In the genomic region with DNA sequence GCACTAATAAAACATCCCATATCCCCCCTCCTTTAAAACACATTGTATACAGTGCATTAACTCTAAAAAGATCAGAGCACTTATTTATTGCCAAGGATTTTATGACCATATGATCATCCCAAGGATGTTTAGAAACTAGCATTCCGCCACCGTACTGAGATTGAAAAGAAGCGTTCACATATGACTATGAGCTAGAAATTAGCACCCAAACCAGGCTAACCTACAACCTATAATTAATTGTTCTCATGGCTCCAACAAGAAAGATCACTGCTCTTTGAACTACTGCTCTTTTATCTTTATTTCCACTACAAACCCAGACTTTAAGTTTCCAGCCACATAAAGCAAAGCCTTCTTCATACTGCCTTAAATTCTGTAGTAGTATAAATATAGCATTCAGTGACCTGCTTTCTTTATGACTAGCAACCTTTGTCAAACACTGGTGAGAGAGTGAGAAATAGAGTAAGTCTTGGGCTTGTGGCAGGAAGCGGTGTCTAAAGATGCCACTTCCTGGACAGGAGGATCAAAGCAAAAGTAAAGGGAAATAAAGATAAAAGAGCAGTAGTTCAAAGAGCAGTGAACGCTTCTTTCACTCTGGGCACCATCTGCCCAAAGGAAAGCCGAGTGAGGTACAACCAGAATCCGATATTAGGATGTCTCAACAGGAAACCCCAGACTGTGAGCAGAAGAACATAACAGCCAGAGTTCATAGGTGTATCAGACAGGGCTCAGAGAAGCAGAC, we compare ENCODE assay signal across 8 cellular contexts.
DNase-seq lines count a peak whose midpoint lies in the region; ATAC-seq and FAIRE-seq lines count a peak whose summit lies in the region.

No MANE protein-coding gene starts in this region.

- H3K4me3 Mint-ChIP-seq in memory B cell, result peak overlapping the region; percentile 11

- ATAC-seq in HG03139 (IDR thresholded peaks at IDR 0.05; ENCODE audit: unreplicated experiment) (peak; percentile 92), memory B cell (ENCODE audit: low read depth) (peak; percentile 90)

- peak; percentile 89 for FAIRE-seq in GM19239 (lab: Jason Lieb, UNC)
- FAIRE-seq in HTR-8/SVneo (lab: Jason Lieb, UNC), result no peak

- H3K4me1 Mint-ChIP-seq in memory B cell, result peaks cover 16% of the 10 kb centered on the region

- H3K36me3 Mint-ChIP-seq in memory B cell, result no peaks in the 10 kb centered on the region

- no peaks in the 10 kb centered on the region for H3K9me3 Mint-ChIP-seq in memory B cell

- peak overlapping the region; percentile 2 for H3K27ac Mint-ChIP-seq in memory B cell

- DNase-seq in GM19239 (ENCODE audit: insufficient read length, low spot score) (peak; percentile 62), memory B cell (ENCODE audit: low spot score in 2 of 2) (peak in 1 of 2 donors; percentile 4), HuH-7.5 (ENCODE audit: low spot score) (no peak), anterior cingulate cortex (lab: John Stamatoyannopoulos, UW) (no peak), HTR-8/SVneo (ENCODE audit: insufficient read length, low spot score) (no peak), OCI-M2 (lab: John Stamatoyannopoulos, UW; ENCODE audit: unreplicated experiment) (no peak)
- peak; percentile 25 to 27 for DNase-seq in activated CD4-positive, alpha-beta T cell treated with anti-CD3 and anti-CD28 coated beads for 24 hours (ENCODE audit: low read depth in 2 of 2)

- H3K27me3 Mint-ChIP-seq in memory B cell, result no peaks in the 10 kb centered on the region

Comparison
In these comparisons a context has a peak if more than half of its experiments do, and no peak if none do; other contexts are left out.
1. DNase-seq: peak in GM19239 (single experiment) and activated CD4-positive, alpha-beta T cell treated with anti-CD3 and anti-CD28 coated beads for 24 hours (2 of 2); none in HuH-7.5 (single experiment), anterior cingulate cortex (0 of 58), HTR-8/SVneo (single experiment) and OCI-M2 (single experiment).